Comparison of ENCODE assay signal across 17 cellular contexts in the genomic region with DNA sequence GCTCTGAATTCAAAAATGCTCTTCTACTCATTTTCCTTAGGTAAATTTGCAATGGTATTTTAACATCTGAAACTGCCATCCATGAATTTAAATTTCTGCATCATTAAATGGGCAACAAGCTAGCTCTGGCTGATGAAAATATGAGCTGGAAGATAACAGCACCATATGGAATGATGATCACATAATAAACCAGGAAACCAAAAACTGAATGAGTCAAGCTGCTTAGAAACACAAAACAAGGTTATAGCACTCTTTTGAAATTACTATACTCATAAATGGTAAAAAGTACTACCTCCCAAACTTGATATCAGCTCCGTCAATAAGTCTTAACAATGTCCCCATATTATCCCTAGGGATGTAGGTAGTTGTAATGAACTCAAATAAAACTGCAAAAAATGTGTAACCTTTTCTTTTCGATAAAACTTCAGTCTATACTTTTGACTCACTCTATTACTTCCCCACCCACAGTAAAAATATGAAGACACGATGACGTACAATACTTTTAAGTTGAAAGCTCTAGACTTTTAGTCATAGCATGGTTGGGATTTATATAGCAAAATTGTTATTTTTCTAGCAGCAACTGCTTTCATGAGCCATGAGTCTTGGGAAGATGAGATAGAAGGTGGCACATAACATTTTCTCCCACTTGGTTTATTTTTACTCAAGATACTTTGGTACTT.
A peak's percentile ranks its signal among the peaks of the same experiment; 100 is the strongest.
DNase-seq lines count a peak whose midpoint lies in the region; ATAC-seq lines count a peak whose summit lies in the region.
"Had no signal": no experiment of that assay in that cellular context is flagged by ENCODE, and none has a peak within 500 bp of the region (broad histone marks: within the 10 kb centered on the region; RNA-seq: fewer than 3 reads in every experiment).

No MANE protein-coding gene starts in this region.

- H3K36me3 ChIP-seq in ACC112 (ENCODE audit: insufficient read depth, low read length), result no peaks in the 10 kb centered on the region
- H3K36me3 ChIP-seq: BLaER1 treated with 17β-estradiol and CSF1 and Interleukin-3, amounts not matched to agents 10 nM and 100 nM; HAP-1; SJCRH30 had no signal

- peak overlapping the region; percentile 70 for H3K27ac ChIP-seq in ACC112 (ENCODE audit: low read depth, low read length)
- H3K27ac ChIP-seq: BLaER1 treated with 17β-estradiol and CSF1 and Interleukin-3, amounts not matched to agents 10 nM and 100 nM; RWPE1; SJCRH30 had no signal

- H3K27ac Mint-ChIP-seq in activated T-cell treated with anti-CD3 and anti-CD28 coated beads, Interleukin-2, amount 50 U/mL, for 72 hours, result no peak overlapping the region

- peak overlapping the region; percentile 54; the same call in 1 of the 2 replicates for H3K4me3 ChIP-seq in ACC112 (ENCODE audit: low read depth, low read length)
- H3K4me3 ChIP-seq: BLaER1 treated with 17β-estradiol and CSF1 and Interleukin-3, amounts not matched to agents 10 nM and 100 nM; HAP-1; SJCRH30 had no signal

- no peaks in the 10 kb centered on the region for H3K4me1 Mint-ChIP-seq in activated T-cell treated with anti-CD3 and anti-CD28 coated beads, Interleukin-2, amount 50 U/mL, for 72 hours (ENCODE audit: low read depth)

- no peaks in the 10 kb centered on the region for H3K79me2 ChIP-seq in ACC112 (ENCODE audit: control insufficient read depth, insufficient read depth, low read length, unreplicated experiment)

- H3K4me1 ChIP-seq in ACC112 (ENCODE audit: control insufficient read depth, insufficient read depth, low read length, unreplicated experiment), result peaks cover 14% of the 10 kb centered on the region
- H3K4me1 ChIP-seq: BLaER1 treated with 17β-estradiol and CSF1 and Interleukin-3, amounts not matched to agents 10 nM and 100 nM; SJCRH30 had no signal

- DNase-seq in HCEC 1CT (peak; percentile 3), amniotic epithelial cell (ENCODE audit: low read depth) (peak; percentile 45), iris pigment epithelial cell (ENCODE audit: low read depth) (peak; percentile 28)
- no peak for DNase-seq in activated T-cell treated with anti-CD3 and anti-CD28 coated beads, Interleukin-2, amount 50 U/mL, for 48 hours
- no peak for DNase-seq in activated T-cell treated with anti-CD3 and anti-CD28 coated beads, Interleukin-2, amount 50 U/mL, for 72 hours
- DNase-seq: DMS79 treated with DMSO at 0.1 percent for 48 hours, KBM-7, NCI-H1436, NCI-H2081, NCI-H748 treated with DMSO at 0.1 percent for 48 hours, SJCRH30 had no signal

- no peak overlapping the region for H3K4me3 Mint-ChIP-seq in activated T-cell treated with anti-CD3 and anti-CD28 coated beads, Interleukin-2, amount 50 U/mL, for 72 hours

- H3K36me3 Mint-ChIP-seq in activated T-cell treated with anti-CD3 and anti-CD28 coated beads, Interleukin-2, amount 50 U/mL, for 72 hours (ENCODE audit: insufficient read depth in 2 of 2), result no peaks in the 10 kb centered on the region

- H3K27me3 Mint-ChIP-seq in activated T-cell treated with anti-CD3 and anti-CD28 coated beads, Interleukin-2, amount 50 U/mL, for 72 hours (ENCODE audit: low read depth), result no peaks in the 10 kb centered on the region

- peaks cover 4% of the 10 kb centered on the region in 2 donors for H3K9me3 Mint-ChIP-seq in activated T-cell treated with anti-CD3 and anti-CD28 coated beads, Interleukin-2, amount 50 U/mL, for 72 hours

- H3K27me3 ChIP-seq in ACC112 (ENCODE audit: insufficient read depth, low read length), result no peaks in the 10 kb centered on the region
- H3K27me3 ChIP-seq: BLaER1 treated with 17β-estradiol and CSF1 and Interleukin-3, amounts not matched to agents 10 nM and 100 nM; SJCRH30 had no signal

- ATAC-seq in GM21447 (IDR thresholded peaks at IDR 0.05; ENCODE audit: unreplicated experiment), result no peak
- ATAC-seq in GM19395 (IDR thresholded peaks at IDR 0.05; ENCODE audit: unreplicated experiment), result no peak
- no peak for ATAC-seq in activated T-cell treated with anti-CD3 and anti-CD28 coated beads, Interleukin-2, amount 50 U/mL, for 72 hours (replicated peaks in 1 of 2)

- H2AFZ ChIP-seq in ACC112 (ENCODE audit: low read length, unreplicated experiment), result peak overlapping the region; percentile 76

Comparison
In these comparisons a context has a peak if more than half of its experiments do, and no peak if none do; other contexts are left out.
1. DNase-seq: peak in HCEC 1CT (single experiment), amniotic epithelial cell (single experiment) and iris pigment epithelial cell (single experiment); none in activated T-cell treated with anti-CD3 and anti-CD28 coated beads, Interleukin-2, amount 50 U/mL, for 48 hours (0 of 2) and activated T-cell treated with anti-CD3 and anti-CD28 coated beads, Interleukin-2, amount 50 U/mL, for 72 hours (0 of 2).